ENCODE assay signal across 14 cellular contexts in the genomic region with DNA sequence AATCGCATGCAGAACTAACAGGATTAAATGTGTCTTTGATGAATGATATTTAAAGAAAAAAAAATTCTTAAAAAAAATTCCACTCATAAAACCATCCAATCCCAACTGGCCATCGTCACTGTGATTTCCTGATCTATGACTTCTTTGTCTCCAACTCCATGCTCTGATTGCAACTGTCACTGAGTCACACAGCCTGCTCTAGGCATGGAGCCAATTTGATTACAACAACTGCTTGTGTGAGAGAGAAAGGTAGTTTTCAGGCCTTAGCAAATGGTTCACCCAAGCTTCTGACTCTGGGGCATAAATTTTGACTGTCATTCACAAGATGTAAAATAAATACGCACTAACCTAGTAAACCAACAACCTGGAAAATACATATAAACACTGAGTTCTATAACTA. TPM values are rescaled to one million over a fixed set of nuclear protein-coding genes. Genes with fewer than 3 reads are reported as not detected.
DNase-seq lines count a peak whose midpoint lies in the region; ATAC-seq, FAIRE-seq and TF ChIP-seq lines count a peak whose summit lies in the region.
"Had no signal": no experiment of that assay in that cellular context is flagged by ENCODE, and none has a peak within 500 bp of the region (broad histone marks: within the 10 kb centered on the region; RNA-seq: fewer than 3 reads in every experiment).

No MANE protein-coding gene starts in this region.

- H3K9me3 ChIP-seq in A673 (ENCODE audit: low read depth, low read length, poor library complexity, severe bottlenecking) = no peaks in the 10 kb centered on the region
- H3K9me3 ChIP-seq in CD8-positive, alpha-beta memory T cell (ENCODE audit: low read length) = no peaks in the 10 kb centered on the region

- no peak overlapping the region for H3K27ac Mint-ChIP-seq in type B pancreatic cell
- no peak overlapping the region for H3K27ac Mint-ChIP-seq in CD8-positive, alpha-beta memory T cell
- H3K27ac Mint-ChIP-seq: activated CD8-positive, alpha-beta memory T cell treated with anti-CD3 and anti-CD28 coated beads, Interleukin-2, amount 10 ng/mL, durations not matched to agents 7 days and 5 days; CD4-positive, CD25-positive, alpha-beta regulatory T cell; GM23338; stimulated activated naive B cell treated with anti-CD40 and anti-IgM and Interleukin-4, amounts not matched to agents 10 μg/mL and 1 μg/mL and 100 μg/mL, for 72 hours had no signal

- H3K36me3 Mint-ChIP-seq in type B pancreatic cell = no peaks in the 10 kb centered on the region
- no peaks in the 10 kb centered on the region for H3K36me3 Mint-ChIP-seq in CD8-positive, alpha-beta memory T cell
- H3K36me3 Mint-ChIP-seq: activated CD8-positive, alpha-beta memory T cell treated with anti-CD3 and anti-CD28 coated beads, Interleukin-2, amount 10 ng/mL, durations not matched to agents 7 days and 5 days; CD4-positive, CD25-positive, alpha-beta regulatory T cell; stimulated activated naive B cell treated with anti-CD40 and anti-IgM and Interleukin-4, amounts not matched to agents 10 μg/mL and 1 μg/mL and 100 μg/mL, for 72 hours had no signal

- intact Hi-C loops in A673 (cut with micrococcal nuclease; ENCODE audit: unreplicated experiment) (no loop called here), left colon (cut with DNase I, micrococcal nuclease) (no loop called here)

- no peaks in the 10 kb centered on the region for H3K36me3 ChIP-seq in A673 (ENCODE audit: insufficient read depth, low read length, poor library complexity, severe bottlenecking)
- no peaks in the 10 kb centered on the region for H3K36me3 ChIP-seq in CD8-positive, alpha-beta memory T cell (ENCODE audit: insufficient read depth, low read length)

- H3K4me3 ChIP-seq in A673 (ENCODE audit: low read depth, low read length, poor library complexity, severe bottlenecking) (no peak overlapping the region), LNCaP clone FGC (ENCODE audit: low read depth, low read length) (no peak overlapping the region)
- no peak overlapping the region for H3K4me3 ChIP-seq in CD8-positive, alpha-beta memory T cell (ENCODE audit: low read length)
- H3K4me3 ChIP-seq: GM23338 had no signal

- POLR2A ChIA-PET in A673 (lab: Charles Lee; ENCODE audit: low non-redundant PET) = no interaction called here
- POLR2A ChIA-PET in CD8-positive, alpha-beta memory T cell (lab: Charles Lee) = no interaction called here

- no peak overlapping the region for H3K4me3 Mint-ChIP-seq in type B pancreatic cell
- H3K4me3 Mint-ChIP-seq in CD8-positive, alpha-beta memory T cell = no peak overlapping the region
- H3K4me3 Mint-ChIP-seq: activated CD8-positive, alpha-beta memory T cell treated with anti-CD3 and anti-CD28 coated beads, Interleukin-2, amount 10 ng/mL, durations not matched to agents 7 days and 5 days; CD4-positive, CD25-positive, alpha-beta regulatory T cell; GM23338; stimulated activated naive B cell treated with anti-CD40 and anti-IgM and Interleukin-4, amounts not matched to agents 10 μg/mL and 1 μg/mL and 100 μg/mL, for 72 hours had no signal

- no peaks in the 10 kb centered on the region for H3K27me3 Mint-ChIP-seq in type B pancreatic cell
- peaks cover 0 to 8% of the 10 kb centered on the region in 2 donors for H3K27me3 Mint-ChIP-seq in CD8-positive, alpha-beta memory T cell
- H3K27me3 Mint-ChIP-seq: stimulated activated naive B cell treated with anti-CD40 and anti-IgM and Interleukin-4, amounts not matched to agents 10 μg/mL and 1 μg/mL and 100 μg/mL, for 72 hours had no signal

- peak; percentile 88 for ATAC-seq in left colon
- no peak for ATAC-seq in HG02970 (IDR thresholded peaks at IDR 0.05; ENCODE audit: low FRiP score, unreplicated experiment)
- ATAC-seq: activated CD8-positive, alpha-beta memory T cell treated with anti-CD3 and anti-CD28 coated beads, Interleukin-2, amount 10 ng/mL, durations not matched to agents 7 days and 5 days; GM23338; stimulated activated naive B cell treated with anti-CD40 and anti-IgM and Interleukin-4, amounts not matched to agents 10 μg/mL and 1 μg/mL and 100 μg/mL, for 72 hours had no signal

- H3K4me1 Mint-ChIP-seq in type B pancreatic cell (ENCODE audit: unreplicated experiment) = peaks cover 22% of the 10 kb centered on the region
- no peaks in the 10 kb centered on the region for H3K4me1 Mint-ChIP-seq in CD8-positive, alpha-beta memory T cell
- H3K4me1 Mint-ChIP-seq: activated CD8-positive, alpha-beta memory T cell treated with anti-CD3 and anti-CD28 coated beads, Interleukin-2, amount 10 ng/mL, durations not matched to agents 7 days and 5 days; CD4-positive, CD25-positive, alpha-beta regulatory T cell; stimulated activated naive B cell treated with anti-CD40 and anti-IgM and Interleukin-4, amounts not matched to agents 10 μg/mL and 1 μg/mL and 100 μg/mL, for 72 hours had no signal

- peak; percentile 38 for FAIRE-seq in colon (lab: Jason Lieb, UNC)

- CTCF ChIA-PET in A673 (lab: Charles Lee) = no interaction called here
- CTCF ChIA-PET in CD8-positive, alpha-beta memory T cell (lab: Charles Lee) = no interaction called here

- TF ChIP-seq CTCF in A673 (conservative IDR thresholded peaks at IDR 0.05; ENCODE audit: low read depth, low read length) = no peak
- TF ChIP-seq CTCF in LNCaP clone FGC (IDR thresholded peaks at IDR 0.05; ENCODE audit: control insufficient read depth, extremely low read depth, insufficient read depth) = no peak
- no peak for TF ChIP-seq CTCF in type B pancreatic cell (conservative IDR thresholded peaks at IDR 0.05)

- H3K27ac ChIP-seq in A673 (ENCODE audit: low read depth, low read length, poor library complexity, severe bottlenecking) = no peak overlapping the region
- H3K27ac ChIP-seq in CD8-positive, alpha-beta memory T cell (ENCODE audit: low read depth, low read length) = no peak overlapping the region

- peaks cover 39% of the 10 kb centered on the region for H3K4me1 ChIP-seq in A673 (ENCODE audit: insufficient read depth, low read length, poor library complexity, severe bottlenecking)
- no peaks in the 10 kb centered on the region for H3K4me1 ChIP-seq in CD8-positive, alpha-beta memory T cell (ENCODE audit: insufficient read depth, low read length)

- no peaks in the 10 kb centered on the region for H3K27me3 ChIP-seq in A673 (replicated peaks; ENCODE audit: insufficient read depth, low read depth, low read length, poor library complexity)
- H3K27me3 ChIP-seq in CD8-positive, alpha-beta memory T cell (ENCODE audit: insufficient read depth, low read length, poor library complexity, severe bottlenecking) = no peaks in the 10 kb centered on the region

- no peaks in the 10 kb centered on the region for H3K9me3 Mint-ChIP-seq in type B pancreatic cell
- no peaks in the 10 kb centered on the region for H3K9me3 Mint-ChIP-seq in CD8-positive, alpha-beta memory T cell
- H3K9me3 Mint-ChIP-seq: CD4-positive, CD25-positive, alpha-beta regulatory T cell; GM23338; stimulated activated naive B cell treated with anti-CD40 and anti-IgM and Interleukin-4, amounts not matched to agents 10 μg/mL and 1 μg/mL and 100 μg/mL, for 72 hours had no signal

- no TSS peak for BruUV-seq in A673 (replicated peaks; lab: Mats Ljungman, UMichigan)

- DNase-seq in A673 (ENCODE audit: low spot score) (peak; percentile 89), LNCaP clone FGC (ENCODE audit: low read depth) (peak; percentile 31), left colon (peak; percentile 44 to 78), mesenteric fat pad (ENCODE audit: low spot score) (no peak), type B pancreatic cell (ENCODE audit: extremely low spot score, unreplicated experiment) (no peak)
- no peak for DNase-seq in CD8-positive, alpha-beta memory T cell
- DNase-seq: activated CD8-positive, alpha-beta memory T cell treated with anti-CD3 and anti-CD28 coated beads, Interleukin-2, amount 10 ng/mL, durations not matched to agents 7 days and 5 days; CD4-positive, CD25-positive, alpha-beta regulatory T cell; mesendoderm; NCI-H2081 treated with DMSO at 0.1 percent for 48 hours; stimulated activated naive B cell treated with anti-CD40 and anti-IgM and Interleukin-4, amounts not matched to agents 10 μg/mL and 1 μg/mL and 100 μg/mL, for 72 hours had no signal

RNA-seq across cellular contexts. Expression of a gene that starts 25.8 kb away (rescaled TPM):
- total RNA-seq in A673 (2021) = 14.2 and 17.3 TPM in 2 replicates
- total RNA-seq in left colon = 10 to 100 TPM; 24.5 to 32.4 TPM
- 43.6 TPM for total RNA-seq in mesenteric fat pad
- total RNA-seq in type B pancreatic cell (ENCODE audit: low replicate concordance) = 9.2 and 25.6 TPM in 2 replicates
- total RNA-seq in CD8-positive, alpha-beta memory T cell = 1 to 10 TPM; 1.2 to 1.4 TPM
- 0.35 TPM for polyA plus RNA-seq in CD8-positive, alpha-beta memory T cell
- total RNA-seq: CD4-positive, CD25-positive, alpha-beta regulatory T cell had no signal

Comparison
In these comparisons a context has a peak if more than half of its experiments do, and no peak if none do; other contexts are left out.
1. DNase-seq: peak in A673 (single experiment), LNCaP clone FGC (single experiment) and left colon (2 of 2); none in mesenteric fat pad (single experiment), type B pancreatic cell (single experiment) and CD8-positive, alpha-beta memory T cell (0 of 5).